1 cellular context compared by ENCODE assay signal in the genomic region with DNA sequence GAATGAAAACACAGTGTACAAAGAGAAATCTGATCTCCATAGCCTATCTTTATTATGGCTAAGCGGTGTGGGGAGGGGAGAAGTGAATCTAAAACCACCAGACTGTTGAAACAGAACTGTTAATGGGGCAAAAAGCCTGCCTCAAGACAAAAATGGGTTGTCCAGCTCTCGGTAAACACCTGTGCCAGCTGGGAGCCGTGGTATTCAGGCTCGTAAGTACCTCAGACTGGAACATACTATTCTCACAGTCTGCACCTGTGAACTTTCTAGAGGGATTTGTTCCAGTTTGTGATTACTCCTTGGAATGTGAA.
TF ChIP-seq lines count a peak whose summit lies in the region.

No MANE protein-coding gene starts in this region.

TF ChIP-seq in HepG2, 621 proteins besides CTCF, POLR2A, EP300 and RAD21:
- TF ChIP-seq ZNF7 (CRISPR knock-in tag; IDR thresholded peaks at IDR 0.05): no peak
- no peak for TF ChIP-seq LCORL (IDR thresholded peaks at IDR 0.05)
- TF ChIP-seq LCORL (CRISPR knock-in tag; IDR thresholded peaks at IDR 0.05): no peak
- no peak for TF ChIP-seq ZNF205 (CRISPR knock-in tag; IDR thresholded peaks at IDR 0.05)
- TF ChIP-seq DMAP1 (CRISPR knock-in tag; IDR thresholded peaks at IDR 0.05): no peak
- TF ChIP-seq SP2 (CRISPR knock-in tag; IDR thresholded peaks at IDR 0.05): no peak
- TF ChIP-seq JUN (CRISPR knock-in tag; IDR thresholded peaks at IDR 0.05): no peak
- TF ChIP-seq SRSF4 (IDR thresholded peaks at IDR 0.05; ENCODE audit: low read depth, low read length, poor library complexity, severe bottlenecking): no peak
- TF ChIP-seq, protein P1, sequence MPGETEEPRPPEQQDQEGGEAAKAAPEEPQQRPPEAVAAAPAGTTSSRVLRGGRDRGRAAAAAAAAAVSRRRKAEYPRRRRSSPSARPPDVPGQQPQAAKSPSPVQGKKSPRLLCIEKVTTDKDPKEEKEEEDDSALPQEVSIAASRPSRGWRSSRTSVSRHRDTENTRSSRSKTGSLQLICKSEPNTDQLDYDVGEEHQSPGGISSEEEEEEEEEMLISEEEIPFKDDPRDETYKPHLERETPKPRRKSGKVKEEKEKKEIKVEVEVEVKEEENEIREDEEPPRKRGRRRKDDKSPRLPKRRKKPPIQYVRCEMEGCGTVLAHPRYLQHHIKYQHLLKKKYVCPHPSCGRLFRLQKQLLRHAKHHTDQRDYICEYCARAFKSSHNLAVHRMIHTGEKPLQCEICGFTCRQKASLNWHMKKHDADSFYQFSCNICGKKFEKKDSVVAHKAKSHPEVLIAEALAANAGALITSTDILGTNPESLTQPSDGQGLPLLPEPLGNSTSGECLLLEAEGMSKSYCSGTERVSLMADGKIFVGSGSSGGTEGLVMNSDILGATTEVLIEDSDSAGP (CRISPR knock-in tag; IDR thresholded peaks at IDR 0.05; ENCODE audit: borderline replicate concordance): no peak
- TF ChIP-seq PAF1 (CRISPR knock-in tag; IDR thresholded peaks at IDR 0.05): no peak
- TF ChIP-seq, protein P2, sequence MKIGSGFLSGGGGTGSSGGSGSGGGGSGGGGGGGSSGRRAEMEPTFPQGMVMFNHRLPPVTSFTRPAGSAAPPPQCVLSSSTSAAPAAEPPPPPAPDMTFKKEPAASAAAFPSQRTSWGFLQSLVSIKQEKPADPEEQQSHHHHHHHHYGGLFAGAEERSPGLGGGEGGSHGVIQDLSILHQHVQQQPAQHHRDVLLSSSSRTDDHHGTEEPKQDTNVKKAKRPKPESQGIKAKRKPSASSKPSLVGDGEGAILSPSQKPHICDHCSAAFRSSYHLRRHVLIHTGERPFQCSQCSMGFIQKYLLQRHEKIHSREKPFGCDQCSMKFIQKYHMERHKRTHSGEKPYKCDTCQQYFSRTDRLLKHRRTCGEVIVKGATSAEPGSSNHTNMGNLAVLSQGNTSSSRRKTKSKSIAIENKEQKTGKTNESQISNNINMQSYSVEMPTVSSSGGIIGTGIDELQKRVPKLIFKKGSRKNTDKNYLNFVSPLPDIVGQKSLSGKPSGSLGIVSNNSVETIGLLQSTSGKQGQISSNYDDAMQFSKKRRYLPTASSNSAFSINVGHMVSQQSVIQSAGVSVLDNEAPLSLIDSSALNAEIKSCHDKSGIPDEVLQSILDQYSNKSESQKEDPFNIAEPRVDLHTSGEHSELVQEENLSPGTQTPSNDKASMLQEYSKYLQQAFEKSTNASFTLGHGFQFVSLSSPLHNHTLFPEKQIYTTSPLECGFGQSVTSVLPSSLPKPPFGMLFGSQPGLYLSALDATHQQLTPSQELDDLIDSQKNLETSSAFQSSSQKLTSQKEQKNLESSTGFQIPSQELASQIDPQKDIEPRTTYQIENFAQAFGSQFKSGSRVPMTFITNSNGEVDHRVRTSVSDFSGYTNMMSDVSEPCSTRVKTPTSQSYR (CRISPR knock-in tag; IDR thresholded peaks at IDR 0.05; ENCODE audit: borderline replicate concordance): no peak
- TF ChIP-seq NFYC (CRISPR knock-in tag; IDR thresholded peaks at IDR 0.05): no peak
- TF ChIP-seq, protein P3, sequence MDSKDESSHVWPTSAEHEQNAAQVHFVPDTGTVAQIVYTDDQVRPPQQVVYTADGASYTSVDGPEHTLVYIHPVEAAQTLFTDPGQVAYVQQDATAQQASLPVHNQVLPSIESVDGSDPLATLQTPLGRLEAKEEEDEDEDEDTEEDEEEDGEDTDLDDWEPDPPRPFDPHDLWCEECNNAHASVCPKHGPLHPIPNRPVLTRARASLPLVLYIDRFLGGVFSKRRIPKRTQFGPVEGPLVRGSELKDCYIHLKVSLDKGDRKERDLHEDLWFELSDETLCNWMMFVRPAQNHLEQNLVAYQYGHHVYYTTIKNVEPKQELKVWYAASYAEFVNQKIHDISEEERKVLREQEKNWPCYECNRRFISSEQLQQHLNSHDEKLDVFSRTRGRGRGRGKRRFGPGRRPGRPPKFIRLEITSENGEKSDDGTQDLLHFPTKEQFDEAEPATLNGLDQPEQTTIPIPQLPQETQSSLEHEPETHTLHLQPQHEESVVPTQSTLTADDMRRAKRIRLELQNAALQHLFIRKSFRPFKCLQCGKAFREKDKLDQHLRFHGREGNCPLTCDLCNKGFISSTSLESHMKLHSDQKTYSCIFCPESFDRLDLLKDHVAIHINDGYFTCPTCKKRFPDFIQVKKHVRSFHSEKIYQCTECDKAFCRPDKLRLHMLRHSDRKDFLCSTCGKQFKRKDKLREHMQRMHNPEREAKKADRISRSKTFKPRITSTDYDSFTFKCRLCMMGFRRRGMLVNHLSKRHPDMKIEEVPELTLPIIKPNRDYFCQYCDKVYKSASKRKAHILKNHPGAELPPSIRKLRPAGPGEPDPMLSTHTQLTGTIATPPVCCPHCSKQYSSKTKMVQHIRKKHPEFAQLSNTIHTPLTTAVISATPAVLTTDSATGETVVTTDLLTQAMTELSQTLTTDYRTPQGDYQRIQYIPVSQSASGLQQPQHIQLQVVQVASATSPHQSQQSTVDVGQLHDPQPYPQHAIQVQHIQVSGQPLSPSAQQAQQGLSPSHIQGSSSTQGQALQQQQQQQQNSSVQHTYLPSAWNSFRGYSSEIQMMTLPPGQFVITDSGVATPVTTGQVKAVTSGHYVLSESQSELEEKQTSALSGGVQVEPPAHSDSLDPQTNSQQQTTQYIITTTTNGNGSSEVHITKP (CRISPR knock-in tag; IDR thresholded peaks at IDR 0.05; ENCODE audit: low read depth): no peak
- no peak for TF ChIP-seq ELF3 (CRISPR knock-in tag; IDR thresholded peaks at IDR 0.05)
- no peak for TF ChIP-seq HCFC1 (IDR thresholded peaks at IDR 0.05; ENCODE audit: low read depth, low read length)
- no peak for TF ChIP-seq NPAS2 (CRISPR knock-in tag; IDR thresholded peaks at IDR 0.05; ENCODE audit: borderline replicate concordance)
- TF ChIP-seq, protein P4, sequence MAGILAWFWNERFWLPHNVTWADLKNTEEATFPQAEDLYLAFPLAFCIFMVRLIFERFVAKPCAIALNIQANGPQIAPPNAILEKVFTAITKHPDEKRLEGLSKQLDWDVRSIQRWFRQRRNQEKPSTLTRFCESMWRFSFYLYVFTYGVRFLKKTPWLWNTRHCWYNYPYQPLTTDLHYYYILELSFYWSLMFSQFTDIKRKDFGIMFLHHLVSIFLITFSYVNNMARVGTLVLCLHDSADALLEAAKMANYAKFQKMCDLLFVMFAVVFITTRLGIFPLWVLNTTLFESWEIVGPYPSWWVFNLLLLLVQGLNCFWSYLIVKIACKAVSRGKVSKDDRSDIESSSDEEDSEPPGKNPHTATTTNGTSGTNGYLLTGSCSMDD (CRISPR knock-in tag; IDR thresholded peaks at IDR 0.05): no peak
- no peak for TF ChIP-seq ELF1 (CRISPR knock-in tag; IDR thresholded peaks at IDR 0.05)
- TF ChIP-seq MAZ (IDR thresholded peaks at IDR 0.05; ENCODE audit: borderline replicate concordance, low read depth, low read length): no peak
- no peak for TF ChIP-seq MAZ (CRISPR knock-in tag; IDR thresholded peaks at IDR 0.05; ENCODE audit: low read depth)
- TF ChIP-seq, protein P5, sequence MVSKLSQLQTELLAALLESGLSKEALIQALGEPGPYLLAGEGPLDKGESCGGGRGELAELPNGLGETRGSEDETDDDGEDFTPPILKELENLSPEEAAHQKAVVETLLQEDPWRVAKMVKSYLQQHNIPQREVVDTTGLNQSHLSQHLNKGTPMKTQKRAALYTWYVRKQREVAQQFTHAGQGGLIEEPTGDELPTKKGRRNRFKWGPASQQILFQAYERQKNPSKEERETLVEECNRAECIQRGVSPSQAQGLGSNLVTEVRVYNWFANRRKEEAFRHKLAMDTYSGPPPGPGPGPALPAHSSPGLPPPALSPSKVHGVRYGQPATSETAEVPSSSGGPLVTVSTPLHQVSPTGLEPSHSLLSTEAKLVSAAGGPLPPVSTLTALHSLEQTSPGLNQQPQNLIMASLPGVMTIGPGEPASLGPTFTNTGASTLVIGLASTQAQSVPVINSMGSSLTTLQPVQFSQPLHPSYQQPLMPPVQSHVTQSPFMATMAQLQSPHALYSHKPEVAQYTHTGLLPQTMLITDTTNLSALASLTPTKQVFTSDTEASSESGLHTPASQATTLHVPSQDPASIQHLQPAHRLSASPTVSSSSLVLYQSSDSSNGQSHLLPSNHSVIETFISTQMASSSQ (IDR thresholded peaks at IDR 0.05; ENCODE audit: low read depth): no peak
- TF ChIP-seq, protein P5 (CRISPR knock-in tag; IDR thresholded peaks at IDR 0.05; ENCODE audit: borderline replicate concordance): no peak
